11 cellular contexts compared by ENCODE assay signal in genomic region chr22:46761017-46761416, GRCh38. TPM values are rescaled to one million over a fixed set of nuclear protein-coding genes. Genes with fewer than 3 reads are reported as not detected.
DNase-seq lines count a peak whose midpoint lies in the region; ATAC-seq and TF ChIP-seq lines count a peak whose summit lies in the region.
"Had no signal": no experiment of that assay in that cellular context is flagged by ENCODE, and none has a peak within 500 bp of the region (broad histone marks: within the 10 kb centered on the region; RNA-seq: fewer than 3 reads in every experiment).

No MANE protein-coding gene starts in this region.

- WGBS in SK-N-SH (ENCODE audit: low lambda C conversion rate), result 90% methylated on average over 6 of the region's 6 CpGs
- WGBS in esophagus squamous epithelium, 2 donors, result 74 to 79% methylated on average over 6 of the region's 6 CpGs

- intact Hi-C loops in Panc1 (cut with micrococcal nuclease; ENCODE audit: unreplicated experiment), result no loop called here
- intact Hi-C loops in esophagus squamous epithelium (cut with DNase I), result no loop called here

- no peak overlapping the region for H2AFZ ChIP-seq in SK-N-SH (ENCODE audit: low read depth)

- peak overlapping the region; percentile 75 to 98; a peak in 3 of 4 replicates for H3K4me3 ChIP-seq in SK-N-SH (ENCODE audit: low read depth in 2 of 2, low read length in 1 of 2)
- H3K4me3 ChIP-seq in Panc1 (ENCODE audit: low read depth in 2 of 2, low read length in 2 of 2), result peak overlapping the region; percentile 69 to 96
- H3K4me3 ChIP-seq in esophagus squamous epithelium, result peak overlapping the region in 1 of 4 donors; percentile 72
- peak overlapping the region; percentile 93 for H3K4me3 ChIP-seq in skeletal muscle satellite cell (ENCODE audit: low read length)

- peaks cover 0 to 3% of the 10 kb centered on the region in 2 experiments for H3K36me3 ChIP-seq in SK-N-SH (replicated peaks in 1 of 2; ENCODE audit: control insufficient read depth in 1 of 2, insufficient read depth in 2 of 2, low read length in 1 of 2)
- peaks cover 2% of the 10 kb centered on the region; the same call in 1 of the 2 replicates for H3K36me3 ChIP-seq in Panc1 (ENCODE audit: control insufficient read depth, insufficient read depth, low read length)
- H3K36me3 ChIP-seq in esophagus squamous epithelium, result no peaks in the 10 kb centered on the region
- peaks cover 5% of the 10 kb centered on the region for H3K36me3 ChIP-seq in skeletal muscle satellite cell (ENCODE audit: insufficient read depth, low read length)
- H3K36me3 ChIP-seq: pancreas had no signal

- in situ Hi-C loops in Panc1 (cut with HindIII; ENCODE audit: low pct_unique_long_range_greater_than_20kb, low sequenced_read_pairs), result no loop called here

- peak overlapping the region; percentile 97; the same call in 1 of the 2 replicates for H3K9ac ChIP-seq in SK-N-SH
- H3K9ac ChIP-seq in skeletal muscle satellite cell (ENCODE audit: low read depth, low read length), result no peak overlapping the region

- H3F3A ChIP-seq in SK-N-SH (replicated peaks; ENCODE audit: insufficient read depth), result peaks cover 14% of the 10 kb centered on the region

- no TSS peak for BruUV-seq in Panc1 (replicated peaks; lab: Mats Ljungman, UMichigan)

- CTCF ChIA-PET in SK-N-SH (lab: Yijun Ruan, JAX) (interaction anchor here (0.7 to 1.5 kb wide), 4 partner anchors 22 to 197 kb away, joined by 3 to 5 read pairs (median 3); partner anchors contain the start of gene CERK), Panc1 (lab: Charles Lee) (interaction anchor here (1.2 kb wide), 1 partner anchor 22 kb away, joined by 5 read pairs; no protein-coding TSS in a partner anchor)

- TF ChIP-seq EP300 in SK-N-SH (IDR thresholded peaks at IDR 0.05; ENCODE audit: borderline replicate concordance in 1 of 2, low read depth in 1 of 2, low read length in 1 of 2), result no peak

- peak; percentile 4 for DNase-seq in SK-N-SH
- no peak for DNase-seq in Panc1 (ENCODE audit: low read depth, low spot score)
- no peak for DNase-seq in esophagus squamous epithelium (lab: John Stamatoyannopoulos, UW)
- DNase-seq in NCI-H2171 (lab: John Stamatoyannopoulos, UW), result no peak
- DNase-seq in stimulated activated naive CD4-positive, alpha-beta T cell (lab: John Stamatoyannopoulos, UW), result no peak
- DNase-seq: activated effector memory CD4-positive, alpha-beta T cell treated with Interleukin-2 at 50 U/mL for 16 hours; foreskin keratinocyte had no signal

- TF ChIP-seq RAD21 in SK-N-SH (IDR thresholded peaks at IDR 0.05; ENCODE audit: low read length), result no peak

- no peak for ATAC-seq in SK-N-SH treated with all-trans-retinoic acid at 6 μM for 48 hours
- no peak for ATAC-seq in Panc1
- no peak for ATAC-seq in GM19397 (IDR thresholded peaks at IDR 0.05; ENCODE audit: unreplicated experiment)
- ATAC-seq: foreskin keratinocyte, pancreas had no signal

- H3K79me2 ChIP-seq in SK-N-SH (ENCODE audit: insufficient read depth), result peaks cover 57% of the 10 kb centered on the region

- H3K27me3 ChIP-seq in SK-N-SH (ENCODE audit: insufficient read depth) (no peaks in the 10 kb centered on the region), Panc1 (ENCODE audit: control insufficient read depth, insufficient read depth, low read length) (no peaks in the 10 kb centered on the region), esophagus squamous epithelium (no peaks in the 10 kb centered on the region), skeletal muscle satellite cell (ENCODE audit: control insufficient read depth, insufficient read depth, low read length) (no peaks in the 10 kb centered on the region)
- H3K27me3 ChIP-seq: foreskin keratinocyte, pancreas had no signal

- H3K9me2 ChIP-seq in SK-N-SH, result no peaks in the 10 kb centered on the region

- POLR2A ChIA-PET in SK-N-SH (lab: Yijun Ruan, JAX), result interaction anchor here (0.6 to 1.0 kb wide), 2 partner anchors 19 to 816 kb away, joined by 3 read pairs; no protein-coding TSS in a partner anchor
- POLR2A ChIA-PET in Panc1 (lab: Charles Lee), result interaction anchor here (1.1 kb wide), 1 partner anchor 18 kb away, joined by 3 read pairs; no protein-coding TSS in a partner anchor

- no peak for TF ChIP-seq CTCF in SK-N-SH (IDR thresholded peaks at IDR 0.05)
- TF ChIP-seq CTCF in Panc1 (IDR thresholded peaks at IDR 0.05), result no peak
- TF ChIP-seq CTCF in esophagus squamous epithelium (IDR thresholded peaks at IDR 0.05), result no peak

- H3K27ac ChIP-seq in SK-N-SH (ENCODE audit: low read depth in 2 of 2, low read length in 1 of 2) (no peak overlapping the region), Panc1 (ENCODE audit: low read length) (peak overlapping the region; percentile 94), esophagus squamous epithelium (peak overlapping the region in 3 of 4 donors; percentile 27 to 94 (median 93))

- no peak for TF ChIP-seq POLR2A in esophagus squamous epithelium (IDR thresholded peaks at IDR 0.05)

- peaks cover 4% of the 10 kb centered on the region; the same call in 1 of the 2 replicates for H4K20me1 ChIP-seq in SK-N-SH (ENCODE audit: insufficient read depth)

- peak overlapping the region; percentile 84 for H3K4me2 ChIP-seq in SK-N-SH
- H3K4me2 ChIP-seq in skeletal muscle satellite cell (ENCODE audit: low read length), result peak overlapping the region; percentile 79

- H3K9me3 ChIP-seq in SK-N-SH (no peaks in the 10 kb centered on the region; the same call in 1 of the 2 replicates), Panc1 (ENCODE audit: control insufficient read depth, insufficient read depth, low read depth, low read length) (no peaks in the 10 kb centered on the region), esophagus squamous epithelium (peaks cover 0 to 7% (median 4%) of the 10 kb centered on the region in 3 donors), skeletal muscle satellite cell (replicated peaks; ENCODE audit: low read length) (no peaks in the 10 kb centered on the region)
- H3K9me3 ChIP-seq: pancreas had no signal

- H3K4me1 ChIP-seq in SK-N-SH (ENCODE audit: control insufficient read depth in 1 of 2, insufficient read depth in 2 of 2, low read depth in 1 of 2, low read length in 1 of 2) (peaks cover 11 to 14% of the 10 kb centered on the region in 2 experiments; a peak in 2 of 4 replicates), Panc1 (ENCODE audit: control insufficient read depth, insufficient read depth, low read length) (peaks cover 26% of the 10 kb centered on the region), esophagus squamous epithelium (peaks cover 19 to 51% (median 30%) of the 10 kb centered on the region in 3 donors), skeletal muscle satellite cell (ENCODE audit: control insufficient read depth, insufficient read depth, low read length) (peaks cover 21% of the 10 kb centered on the region)
- H3K4me1 ChIP-seq: foreskin keratinocyte had no signal

TF ChIP-seq in SK-N-SH, 30 proteins besides CTCF, POLR2A, EP300 and RAD21 (continues in another document):
- TF ChIP-seq PBX3 (IDR thresholded peaks at IDR 0.05) (no peak), EZH2phosphoT487 (IDR thresholded peaks at IDR 0.05; ENCODE audit: borderline replicate concordance, low read depth) (no peak), FOSL2 (IDR thresholded peaks at IDR 0.05; ENCODE audit: borderline replicate concordance, low read depth) (no peak), TCF12 (IDR thresholded peaks at IDR 0.05) (no peak)

TF ChIP-seq in SK-N-SH treated with all-trans-retinoic acid at 6 μM for 48 hours, 23 proteins besides CTCF, POLR2A, EP300 and RAD21:
- TF ChIP-seq CREB5 (CRISPR knock-in tag; IDR thresholded peaks at IDR 0.05; ENCODE audit: low read depth), result no peak

RNA-seq across cellular contexts. Expression of gene TBC1D22A, which starts 1.4 kb away (rescaled TPM):
- 14.5 and 16.5 TPM in 2 replicates for polyA plus RNA-seq in SK-N-SH (2012; rRNA removed)
- polyA plus RNA-seq in SK-N-SH (2012; cell fraction: cytosol; rRNA removed), result 12.8 and 14.4 TPM in 2 replicates
- polyA plus RNA-seq in SK-N-SH (2012; cell fraction: nucleus; rRNA removed), result 16.3 and 19.4 TPM in 2 replicates
- 28.7 TPM for total RNA-seq in Panc1 (2021; ENCODE audit: unreplicated experiment)
- polyA plus RNA-seq in Panc1 (2012; ENCODE audit: insufficient read length), result 35.6 TPM
- 10 to 100 TPM; 15.6 to 21.7 (median 20.5) TPM for total RNA-seq in esophagus squamous epithelium
- 10.7 and 12.2 TPM in 2 replicates for total RNA-seq in skeletal muscle satellite cell (2012; rRNA removed)

RNA-seq across cellular contexts. Expression of gene CERK, which starts 23.0 kb away (rescaled TPM):
- 32.6 and 33.4 TPM in 2 replicates for polyA plus RNA-seq in SK-N-SH (2012; rRNA removed)
- polyA plus RNA-seq in SK-N-SH (2012; cell fraction: cytosol; rRNA removed), result 27.7 and 36.1 TPM in 2 replicates
- 23.4 and 24.7 TPM in 2 replicates for polyA plus RNA-seq in SK-N-SH (2012; cell fraction: nucleus; rRNA removed)
- total RNA-seq in Panc1 (2021; ENCODE audit: unreplicated experiment) (30.9 TPM), esophagus squamous epithelium (10 to 100 TPM; 14.6 to 34.0 (median 26.6) TPM)
- polyA plus RNA-seq in Panc1 (2012; ENCODE audit: insufficient read length), result 24.0 TPM
- total RNA-seq in skeletal muscle satellite cell (2012; rRNA removed), result 22.1 and 26.4 TPM in 2 replicates

Comparison
In these comparisons a context has a peak if more than half of its experiments do, and no peak if none do; other contexts are left out.
1. H3K27ac ChIP-seq: peak in Panc1 (single experiment) and esophagus squamous epithelium (3 of 4); none in SK-N-SH (0 of 2).